Comparison of ENCODE assay signal across 9 cellular contexts in the genomic region with DNA sequence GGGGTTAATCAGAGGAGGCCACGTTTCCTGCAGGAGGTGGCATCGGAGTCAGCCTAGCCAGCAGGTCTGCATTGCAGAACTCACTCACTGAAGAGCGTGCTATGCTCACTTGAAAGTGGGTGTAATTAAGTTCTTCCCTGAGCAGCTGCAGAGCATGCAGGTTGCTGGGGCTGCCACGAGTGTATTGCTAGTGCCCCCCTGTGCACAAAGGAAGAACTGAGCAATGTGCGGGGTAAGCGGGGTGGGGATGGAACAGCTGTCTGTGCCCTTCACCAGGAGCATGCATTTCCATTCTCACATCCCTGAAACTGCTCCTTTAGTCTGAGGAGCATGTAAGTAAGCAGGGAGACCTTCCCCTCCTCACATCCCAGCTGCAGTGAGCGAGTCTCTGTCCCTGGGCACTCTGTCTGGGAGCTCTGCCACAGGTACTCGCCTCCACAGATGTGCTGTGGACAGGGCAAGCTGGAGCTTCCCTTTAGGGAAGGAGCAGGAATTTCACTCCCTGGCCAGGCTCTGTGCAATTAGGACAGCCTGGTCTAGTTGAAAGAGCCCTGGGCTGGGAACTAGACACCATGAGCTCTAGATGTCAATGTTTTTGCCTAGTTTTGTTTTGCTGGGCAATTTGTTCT.
A peak's percentile ranks its signal among the peaks of the same experiment; 100 is the strongest.
DNase-seq lines count a peak whose midpoint lies in the region; ATAC-seq and TF ChIP-seq lines count a peak whose summit lies in the region.
"Had no signal": no experiment of that assay in that cellular context is flagged by ENCODE, and none has a peak within 500 bp of the region (broad histone marks: within the 10 kb centered on the region; RNA-seq: fewer than 3 reads in every experiment).

No MANE protein-coding gene starts in this region.

- no peaks in the 10 kb centered on the region for H3K36me3 Mint-ChIP-seq in nephron progenitor cell (ENCODE audit: low read depth)
- H3K36me3 Mint-ChIP-seq: activated naive CD8-positive, alpha-beta T cell had no signal

- no peak overlapping the region for H3K4me3 ChIP-seq in coronary artery

- H3K9me3 Mint-ChIP-seq in nephron progenitor cell: no peaks in the 10 kb centered on the region

- ATAC-seq in GM18519 (IDR thresholded peaks at IDR 0.05; ENCODE audit: low FRiP score, unreplicated experiment) (peak; percentile 95), HG03095 (IDR thresholded peaks at IDR 0.05; ENCODE audit: unreplicated experiment) (peak; percentile 94)

- H3K27me3 Mint-ChIP-seq in nephron progenitor cell (ENCODE audit: low read depth, poor library complexity): peaks cover 35% of the 10 kb centered on the region
- H3K27me3 Mint-ChIP-seq: activated naive CD8-positive, alpha-beta T cell had no signal

- peak; percentile 98 for DNase-seq in NCI-H510A treated with DMSO at 0.1 percent for 48 hours (lab: John Stamatoyannopoulos, UW)
- DNase-seq in cerebellum (ENCODE audit: low spot score): peak; percentile 41
- DNase-seq in nephron progenitor cell: peak; percentile 47
- no peak for DNase-seq in NCI-H446 (lab: John Stamatoyannopoulos, UW)
- DNase-seq in coronary artery (ENCODE audit: low spot score): no peak

- H3K4me1 Mint-ChIP-seq in nephron progenitor cell: peaks cover 11% of the 10 kb centered on the region

- no peak overlapping the region for H3K4me3 Mint-ChIP-seq in nephron progenitor cell
- H3K4me3 Mint-ChIP-seq: activated naive CD8-positive, alpha-beta T cell had no signal

- H3K27ac ChIP-seq in 22Rv1: no peak overlapping the region
- H3K27ac ChIP-seq in coronary artery: no peak overlapping the region

- H3K27ac Mint-ChIP-seq in nephron progenitor cell: no peak overlapping the region
- H3K27ac Mint-ChIP-seq: activated naive CD8-positive, alpha-beta T cell had no signal

- peak; percentile 30 for TF ChIP-seq CTCF in 22Rv1 (IDR thresholded peaks at IDR 0.05)
- peak; percentile 48 for TF ChIP-seq CTCF in nephron progenitor cell (IDR thresholded peaks at IDR 0.05)
- no peak for TF ChIP-seq CTCF in coronary artery (IDR thresholded peaks at IDR 0.05)

Comparison
In these comparisons a context has a peak if more than half of its experiments do, and no peak if none do; other contexts are left out.
1. DNase-seq: peak in NCI-H510A treated with DMSO at 0.1 percent for 48 hours (single experiment), cerebellum (single experiment) and nephron progenitor cell (single experiment); none in NCI-H446 (0 of 2) and coronary artery (single experiment).